18 cellular contexts compared by ENCODE assay signal in genomic region chr19:44577566-44577874, GRCh38. TPM values are rescaled to one million over a fixed set of nuclear protein-coding genes. Genes with fewer than 3 reads are reported as not detected.
DNase-seq lines count a peak whose midpoint lies in the region; ATAC-seq, FAIRE-seq and TF ChIP-seq lines count a peak whose summit lies in the region.
"Had no signal": no experiment of that assay in that cellular context is flagged by ENCODE, and none has a peak within 500 bp of the region (broad histone marks: within the 10 kb centered on the region; RNA-seq: fewer than 3 reads in every experiment).

No MANE protein-coding gene starts in this region.

- H3K79me2 ChIP-seq in PC-9 (ENCODE audit: low read depth), result no peaks in the 10 kb centered on the region

- POLR2A ChIA-PET in A549 (lab: Yijun Ruan, JAX) (interaction anchor here (0.6 kb wide), 1 partner anchor 462 kb away, joined by 4 read pairs; no protein-coding TSS in a partner anchor), PC-9 (lab: Charles Lee; ENCODE audit: unreplicated experiment) (no interaction called here)

- H3K27me3 ChIP-seq in PC-9 (ENCODE audit: insufficient read depth, low read depth) (no peaks in the 10 kb centered on the region), endodermal cell (ENCODE audit: control insufficient read depth, insufficient read depth, low read length, poor library complexity, severe bottlenecking) (no peaks in the 10 kb centered on the region), gastroesophageal sphincter (peaks cover 23% of the 10 kb centered on the region)

- TF ChIP-seq POLR2A in A549 (IDR thresholded peaks at IDR 0.05; ENCODE audit: low read length) (no peak), gastroesophageal sphincter (IDR thresholded peaks at IDR 0.05) (no peak)

- H3K27ac ChIP-seq in A549 (peak overlapping the region in 1 of 2 experiments; percentile 5; a peak in 1 of 6 replicates), PC-9 (peak overlapping the region; percentile 97), endodermal cell (ENCODE audit: low read depth, low read length) (no peak overlapping the region), gastroesophageal sphincter (no peak overlapping the region)
- H3K27ac ChIP-seq: GM23248 had no signal

- H2AFZ ChIP-seq in PC-9, result no peak overlapping the region
- H2AFZ ChIP-seq: GM23248 had no signal

- H3K4me2 ChIP-seq in A549, result no peak overlapping the region
- no peak overlapping the region for H3K4me2 ChIP-seq in PC-9

- H3K36me3 Mint-ChIP-seq in endodermal cell (ENCODE audit: low read depth), result no peaks in the 10 kb centered on the region
- H3K36me3 Mint-ChIP-seq in type B pancreatic cell, result no peaks in the 10 kb centered on the region

- H3K36me3 ChIP-seq in PC-9 (ENCODE audit: low read depth) (no peaks in the 10 kb centered on the region), endodermal cell (ENCODE audit: control insufficient read depth, insufficient read depth, low read length) (no peaks in the 10 kb centered on the region), gastroesophageal sphincter (no peaks in the 10 kb centered on the region)

- H3K9me3 ChIP-seq in A549, result peaks cover 9% of the 10 kb centered on the region; the same call in 1 of the 3 replicates
- H3K9me3 ChIP-seq in PC-9 (ENCODE audit: insufficient read depth, low read depth), result no peaks in the 10 kb centered on the region
- no peaks in the 10 kb centered on the region for H3K9me3 ChIP-seq in endodermal cell (ENCODE audit: control insufficient read depth, low read length)
- no peaks in the 10 kb centered on the region for H3K9me3 ChIP-seq in gastroesophageal sphincter
- H3K9me3 ChIP-seq: Caco-2 had no signal

- H3K4me1 ChIP-seq in A549 (no peaks in the 10 kb centered on the region), PC-9 (replicated peaks; ENCODE audit: insufficient read depth) (peaks cover 51% of the 10 kb centered on the region), endodermal cell (ENCODE audit: control insufficient read depth, insufficient read depth, low read length) (no peaks in the 10 kb centered on the region), gastroesophageal sphincter (no peaks in the 10 kb centered on the region)

- TF ChIP-seq EP300 in A549 (IDR thresholded peaks at IDR 0.05), result no peak
- TF ChIP-seq EP300 in gastroesophageal sphincter (IDR thresholded peaks at IDR 0.05), result no peak

- no TSS peak for BruUV-seq in PC-9 (replicated peaks; lab: Mats Ljungman, UMichigan)

- no peak for FAIRE-seq in A549 (lab: Jason Lieb, UNC)
- FAIRE-seq: GM12892, H1 had no signal

- H3K4me3 Mint-ChIP-seq in endodermal cell (no peak overlapping the region), type B pancreatic cell (no peak overlapping the region)
- H3K4me3 Mint-ChIP-seq: CD4-positive, alpha-beta memory T cell had no signal

- ATAC-seq in A549 (no peak), gastroesophageal sphincter (no peak)

- H4K20me1 ChIP-seq in PC-9 (ENCODE audit: insufficient read depth), result no peaks in the 10 kb centered on the region

- H3K4me3 ChIP-seq in A549 (no peak overlapping the region), PC-9 (no peak overlapping the region), endodermal cell (ENCODE audit: low read length) (no peak overlapping the region), gastroesophageal sphincter (no peak overlapping the region)
- H3K4me3 ChIP-seq: GM23248 had no signal

- no peak for TF ChIP-seq RAD21 in A549 (conservative IDR thresholded peaks at IDR 0.05 in 1 of 2, IDR thresholded peaks at IDR 0.05 in 1 of 2)

- peaks cover 20% of the 10 kb centered on the region for H3K4me1 Mint-ChIP-seq in endodermal cell
- peaks cover 5% of the 10 kb centered on the region for H3K4me1 Mint-ChIP-seq in type B pancreatic cell (ENCODE audit: unreplicated experiment)
- H3K4me1 Mint-ChIP-seq: CD4-positive, alpha-beta memory T cell had no signal

- H3K27me3 Mint-ChIP-seq in endodermal cell (ENCODE audit: insufficient read depth), result peaks cover 4% of the 10 kb centered on the region
- peaks cover 4% of the 10 kb centered on the region for H3K27me3 Mint-ChIP-seq in type B pancreatic cell

- peaks cover 57% of the 10 kb centered on the region for H3F3A ChIP-seq in PC-9 (ENCODE audit: insufficient read depth, low read depth)

- WGBS in A549 (ENCODE audit: missing lambda C conversion rate), result 54% methylated on average over 1 of the region's 1 CpG
- WGBS in endodermal cell (ENCODE audit: insufficient coverage in 1 of 2, insufficient read length in 1 of 2), 2 experiments, result 50 to 76% methylated on average over 1 of the region's 1 CpG
- WGBS in gastroesophageal sphincter (ENCODE audit: low coverage in 1 of 2), 2 donors, result 36 to 50% methylated on average over 1 of the region's 1 CpG

- H3K27ac Mint-ChIP-seq in endodermal cell, result no peak overlapping the region
- no peak overlapping the region for H3K27ac Mint-ChIP-seq in type B pancreatic cell
- H3K27ac Mint-ChIP-seq: CD4-positive, alpha-beta memory T cell had no signal

- intact Hi-C loops in PC-9 (cut with micrococcal nuclease; ENCODE audit: unreplicated experiment), result loop anchor here (1.0 to 10.0 kb wide), 3 partner anchors 77 to 377 kb away; partner anchors contain the start of gene CLPTM1

- H3K9ac ChIP-seq in endodermal cell (ENCODE audit: extremely low read depth, low read length, poor library complexity, severe bottlenecking), result no peak overlapping the region
- H3K9ac ChIP-seq: GM23248 had no signal

- H3K9me2 ChIP-seq in PC-9 (ENCODE audit: insufficient read depth), result no peaks in the 10 kb centered on the region

- H3K9me3 Mint-ChIP-seq in endodermal cell (peaks cover 2% of the 10 kb centered on the region), type B pancreatic cell (no peaks in the 10 kb centered on the region)

- CTCF ChIA-PET in A549 (lab: Yijun Ruan, JAX), result interaction anchor here (0.6 to 5.0 kb wide), 33 partner anchors 12 to 800 kb away, joined by 3 to 75 read pairs (median 5); partner anchors contain the start of genes NECTIN2 and PVR
- CTCF ChIA-PET in PC-9 (lab: Charles Lee), result interaction anchor here (0.5 to 1.6 kb wide), 8 partner anchors 9 to 436 kb away, joined by 3 to 11 read pairs (median 4); partner anchors contain the start of gene NECTIN2

- DNase-seq in activated CD8-positive, alpha-beta memory T cell treated with anti-CD3 and anti-CD28 coated beads, Interleukin-2, amount 50 U/mL, for 48 hours, result peak; percentile 1
- no peak for DNase-seq in activated CD8-positive, alpha-beta memory T cell treated with anti-CD3 and anti-CD28 coated beads, Interleukin-2, amount 50 U/mL, for 4 hours
- DNase-seq in A549 (ENCODE audit: low read depth in 1 of 2, low spot score in 1 of 2) (no peak), PC-9 (no peak), endodermal cell (peak; percentile 23), type B pancreatic cell (ENCODE audit: extremely low spot score, unreplicated experiment) (no peak)
- DNase-seq: 8988T; C1 segment of cervical spinal cord; CD4-positive, alpha-beta memory T cell; DMS153 had no signal

- TF ChIP-seq CTCF in A549 (IDR thresholded peaks at IDR 0.05) (no peak), PC-9 (conservative IDR thresholded peaks at IDR 0.05) (no peak), endodermal cell (conservative IDR thresholded peaks at IDR 0.05) (no peak), type B pancreatic cell (conservative IDR thresholded peaks at IDR 0.05) (no peak), gastroesophageal sphincter (IDR thresholded peaks at IDR 0.05) (no peak)

TF ChIP-seq in A549, 52 proteins besides CTCF, POLR2A, EP300 and RAD21 (continues in another document):
- 0 out of 2 replicates have a peak, but pooled peaks have one; percentile 55 for TF ChIP-seq KDM1A (IDR thresholded peaks at IDR 0.05; ENCODE audit: low read depth)
- TF ChIP-seq BCL3 (IDR thresholded peaks at IDR 0.05), result no peak
- TF ChIP-seq RFX5 (IDR thresholded peaks at IDR 0.05), result no peak

RNA-seq across cellular contexts. Expression of gene IGSF23, which starts 35.8 kb away (rescaled TPM):
- polyA plus RNA-seq in A549 (2011; rRNA removed), result 0.14 and 0.29 TPM in 2 replicates
- 0.29 TPM in 2 replicates for polyA plus RNA-seq in A549 (2012; cell fraction: cytosol; rRNA removed)
- 0.18 and 0.20 TPM in 2 replicates for polyA plus RNA-seq in A549 (2012; cell fraction: nucleus; rRNA removed)
- polyA plus RNA-seq in A549 (2017; fragmentation: RNase III; extraction: RNeasy Plus Mini Kit Qiagen cat#74134 plus additional on column Dnase treatment), result 0.35 to 0.45 TPM (median 0.42 TPM) in 3 replicates
- not detected in 2 replicates for polyA minus RNA-seq in A549 (2011; rRNA and poly(A)+ RNA removed)
- not detected in 2 replicates for total RNA-seq in PC-9 (2021)
- total RNA-seq in endodermal cell, result not detected
- polyA plus RNA-seq in endodermal cell (2013, experiment 1 of 2), result not detected
- polyA plus RNA-seq in endodermal cell (2013, experiment 2 of 2), result not detected
- 0.93 TPM in 1 of 2 replicates, not detected in the other for total RNA-seq in type B pancreatic cell (ENCODE audit: low replicate concordance)
- total RNA-seq in gastroesophageal sphincter, result not detected
- total RNA-seq: A673; CD4-positive, alpha-beta memory T cell; GM23248; H1; H7 had no signal
- polyA plus RNA-seq: CD4-positive, alpha-beta memory T cell; H1 had no signal

RNA-seq across cellular contexts. Expression of gene CEACAM20, which starts 48.0 kb away (rescaled TPM):
- polyA plus RNA-seq in A549 (2011; rRNA removed) (0.07 and 0.08 TPM in 2 replicates), A549 (2017; fragmentation: RNase III; extraction: RNeasy Plus Mini Kit Qiagen cat#74134 plus additional on column Dnase treatment) (0.05 TPM in 1 of 3 replicates, not detected in the others)
- 0.04 and 0.06 TPM in 2 replicates for polyA plus RNA-seq in A549 (2012; cell fraction: cytosol; rRNA removed)
- polyA plus RNA-seq in A549 (2012; cell fraction: nucleus; rRNA removed), result 0.19 and 0.32 TPM in 2 replicates
- polyA minus RNA-seq in A549 (2011; rRNA and poly(A)+ RNA removed), result not detected in 2 replicates
- total RNA-seq in PC-9 (2021) (not detected in 2 replicates), endodermal cell (not detected), type B pancreatic cell (ENCODE audit: low replicate concordance) (2.3 TPM in 1 of 2 replicates, not detected in the other), gastroesophageal sphincter (not detected)
- polyA plus RNA-seq in endodermal cell (2013, experiment 1 of 2), result not detected
- not detected for polyA plus RNA-seq in endodermal cell (2013, experiment 2 of 2)
- total RNA-seq: A673; Caco-2; CD4-positive, alpha-beta memory T cell; GM23248; H1; H7 had no signal
- polyA plus RNA-seq: BJ; CD4-positive, alpha-beta memory T cell; GM23248; H1 had no signal

Comparison
In these comparisons a context has a peak if more than half of its experiments do, and no peak if none do; other contexts are left out.
1. DNase-seq: peak in activated CD8-positive, alpha-beta memory T cell treated with anti-CD3 and anti-CD28 coated beads, Interleukin-2, amount 50 U/mL, for 48 hours (single experiment) and endodermal cell (single experiment); none in activated CD8-positive, alpha-beta memory T cell treated with anti-CD3 and anti-CD28 coated beads, Interleukin-2, amount 50 U/mL, for 4 hours (single experiment), A549 (0 of 2), PC-9 (0 of 2) and type B pancreatic cell (single experiment).